ENCODE assay signal across 19 cellular contexts in genomic region chr1:11518016-11518670, GRCh38. TPM values are rescaled to one million over a fixed set of nuclear protein-coding genes. Genes with fewer than 3 reads are reported as not detected.
DNase-seq lines count a peak whose midpoint lies in the region; ATAC-seq and TF ChIP-seq lines count a peak whose summit lies in the region.
"Had no signal": no experiment of that assay in that cellular context is flagged by ENCODE, and none has a peak within 500 bp of the region (broad histone marks: within the 10 kb centered on the region; RNA-seq: fewer than 3 reads in every experiment).

No MANE protein-coding gene starts in this region.

- H3K27me3 Mint-ChIP-seq in activated naive CD4-positive, alpha-beta T cell treated with anti-CD3 and anti-CD28 coated beads for 36 hours (ENCODE audit: low read depth), result no peaks in the 10 kb centered on the region
- H3K27me3 Mint-ChIP-seq in WTC11 (ENCODE audit: low read depth), result no peaks in the 10 kb centered on the region

- intact Hi-C loops in activated naive CD4-positive, alpha-beta T cell treated with anti-CD3 and anti-CD28 coated beads for 36 hours (cut with micrococcal nuclease), result no loop called here
- intact Hi-C loops in upper lobe of right lung (cut with DNase I) (no loop called here), left colon (cut with DNase I, micrococcal nuclease) (no loop called here)

- H3K27me3 ChIP-seq in upper lobe of right lung, result no peaks in the 10 kb centered on the region
- H3K27me3 ChIP-seq: SJCRH30 had no signal

- H3K27ac Mint-ChIP-seq in activated naive CD4-positive, alpha-beta T cell treated with anti-CD3 and anti-CD28 coated beads for 36 hours, result no peak overlapping the region
- no peak overlapping the region for H3K27ac Mint-ChIP-seq in WTC11

- no peaks in the 10 kb centered on the region for H3K36me3 Mint-ChIP-seq in activated naive CD4-positive, alpha-beta T cell treated with anti-CD3 and anti-CD28 coated beads for 36 hours (ENCODE audit: low read depth)
- peaks cover 2% of the 10 kb centered on the region for H3K36me3 Mint-ChIP-seq in WTC11

- TF ChIP-seq CTCF in WTC11 (IDR thresholded peaks at IDR 0.05), result no peak
- no peak for TF ChIP-seq CTCF in upper lobe of right lung (IDR thresholded peaks at IDR 0.05)

- H3K27ac ChIP-seq in upper lobe of right lung, result no peak overlapping the region
- H3K27ac ChIP-seq: SJCRH30 had no signal

- no peaks in the 10 kb centered on the region for H3K9me3 ChIP-seq in upper lobe of right lung
- H3K9me3 ChIP-seq: SJCRH30 had no signal

- no peaks in the 10 kb centered on the region for H3K4me1 ChIP-seq in upper lobe of right lung
- H3K4me1 ChIP-seq: SJCRH30 had no signal

- H3K4me3 ChIP-seq in upper lobe of right lung, result no peak overlapping the region
- H3K4me3 ChIP-seq: SJCRH30 had no signal

- H3K36me3 ChIP-seq in upper lobe of right lung, result no peaks in the 10 kb centered on the region
- H3K36me3 ChIP-seq: SJCRH30 had no signal

- POLR2A ChIA-PET in WTC11 (lab: Charles Lee), result no interaction called here

- H3K4me1 Mint-ChIP-seq in activated naive CD4-positive, alpha-beta T cell treated with anti-CD3 and anti-CD28 coated beads for 36 hours (ENCODE audit: low read depth), result no peaks in the 10 kb centered on the region
- H3K4me1 Mint-ChIP-seq in WTC11, result peaks cover 7% of the 10 kb centered on the region
- H3K4me1 Mint-ChIP-seq: CD4-positive, CD25-positive, alpha-beta regulatory T cell had no signal

- CTCF ChIA-PET in activated naive CD4-positive, alpha-beta T cell treated with anti-CD3 and anti-CD28 coated beads for 36 hours (lab: Charles Lee), result no interaction called here
- CTCF ChIA-PET in WTC11 (lab: Charles Lee), result interaction anchor here (1.4 kb wide), 1 partner anchor 39 kb away, joined by 3 read pairs; the partner anchor contains the start of gene DISP3

- DNase-seq in activated naive CD4-positive, alpha-beta T cell treated with anti-CD3 and anti-CD28 coated beads for 36 hours, result peak; percentile 0
- no peak for DNase-seq in activated naive CD4-positive, alpha-beta T cell (lab: John Stamatoyannopoulos, UW)
- DNase-seq in WTC11 (ENCODE audit: low spot score) (peak; percentile 6), mesenteric fat pad (ENCODE audit: low spot score) (peak; percentile 71), upper lobe of right lung (peak; percentile 51), NCI-H2029 (lab: John Stamatoyannopoulos, UW) (no peak), left colon (no peak)
- DNase-seq: CD4-positive, CD25-positive, alpha-beta regulatory T cell; KBM-7; MV-4-11; NCI-H1105; NCI-H1436 treated with DMSO at 0.1 percent for 48 hours; NCI-H187 treated with DMSO at 0.1 percent for 48 hours; NCI-H2107; NCI-H524 treated with DMSO at 0.1 percent for 48 hours; NK-92 treated with Interleukin-12 subunit alpha and Interleukin-12 subunit beta, amount 100 ng/mL, for 24 hours; PC-3; SJCRH30 had no signal

- ATAC-seq in WTC11 (no peak), upper lobe of right lung (no peak), left colon (no peak)
- ATAC-seq: PC-3 had no signal

- H3K9me3 Mint-ChIP-seq in activated naive CD4-positive, alpha-beta T cell treated with anti-CD3 and anti-CD28 coated beads for 36 hours, result no peaks in the 10 kb centered on the region
- no peaks in the 10 kb centered on the region for H3K9me3 Mint-ChIP-seq in WTC11

- no peak overlapping the region for H3K4me3 Mint-ChIP-seq in activated naive CD4-positive, alpha-beta T cell treated with anti-CD3 and anti-CD28 coated beads for 36 hours
- no peak overlapping the region for H3K4me3 Mint-ChIP-seq in WTC11
- H3K4me3 Mint-ChIP-seq: CD4-positive, CD25-positive, alpha-beta regulatory T cell had no signal

TF ChIP-seq in WTC11, 78 proteins besides CTCF, POLR2A, EP300 and RAD21 (continues in another document):
- TF ChIP-seq, protein P1, sequence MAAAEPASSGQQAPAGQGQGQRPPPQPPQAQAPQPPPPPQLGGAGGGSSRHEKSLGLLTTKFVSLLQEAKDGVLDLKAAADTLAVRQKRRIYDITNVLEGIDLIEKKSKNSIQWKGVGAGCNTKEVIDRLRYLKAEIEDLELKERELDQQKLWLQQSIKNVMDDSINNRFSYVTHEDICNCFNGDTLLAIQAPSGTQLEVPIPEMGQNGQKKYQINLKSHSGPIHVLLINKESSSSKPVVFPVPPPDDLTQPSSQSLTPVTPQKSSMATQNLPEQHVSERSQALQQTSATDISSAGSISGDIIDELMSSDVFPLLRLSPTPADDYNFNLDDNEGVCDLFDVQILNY (CRISPR knock-in tag; IDR thresholded peaks at IDR 0.05), result no peak
- TF ChIP-seq CDX4 (CRISPR knock-in tag; IDR thresholded peaks at IDR 0.05; ENCODE audit: borderline replicate concordance) (no peak), ZSCAN18 (CRISPR knock-in tag; IDR thresholded peaks at IDR 0.05) (no peak), ZNF263 (CRISPR knock-in tag; IDR thresholded peaks at IDR 0.05; ENCODE audit: low read depth) (no peak), ERG (CRISPR knock-in tag; IDR thresholded peaks at IDR 0.05) (no peak), IRF1 (CRISPR knock-in tag; IDR thresholded peaks at IDR 0.05) (no peak), GTF2I (CRISPR knock-in tag; conservative IDR thresholded peaks at IDR 0.05) (no peak), TP53 (CRISPR knock-in tag; IDR thresholded peaks at IDR 0.05) (no peak), ATF1 (CRISPR knock-in tag; IDR thresholded peaks at IDR 0.05) (no peak), ZNF416 (CRISPR knock-in tag; IDR thresholded peaks at IDR 0.05) (no peak), ESRRA (CRISPR knock-in tag; IDR thresholded peaks at IDR 0.05; ENCODE audit: borderline replicate concordance) (no peak)
- TF ChIP-seq, protein P2, sequence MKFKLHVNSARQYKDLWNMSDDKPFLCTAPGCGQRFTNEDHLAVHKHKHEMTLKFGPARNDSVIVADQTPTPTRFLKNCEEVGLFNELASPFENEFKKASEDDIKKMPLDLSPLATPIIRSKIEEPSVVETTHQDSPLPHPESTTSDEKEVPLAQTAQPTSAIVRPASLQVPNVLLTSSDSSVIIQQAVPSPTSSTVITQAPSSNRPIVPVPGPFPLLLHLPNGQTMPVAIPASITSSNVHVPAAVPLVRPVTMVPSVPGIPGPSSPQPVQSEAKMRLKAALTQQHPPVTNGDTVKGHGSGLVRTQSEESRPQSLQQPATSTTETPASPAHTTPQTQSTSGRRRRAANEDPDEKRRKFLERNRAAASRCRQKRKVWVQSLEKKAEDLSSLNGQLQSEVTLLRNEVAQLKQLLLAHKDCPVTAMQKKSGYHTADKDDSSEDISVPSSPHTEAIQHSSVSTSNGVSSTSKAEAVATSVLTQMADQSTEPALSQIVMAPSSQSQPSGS (CRISPR knock-in tag; IDR thresholded peaks at IDR 0.05; ENCODE audit: borderline replicate concordance, low read depth), result no peak
- TF ChIP-seq, protein P3, sequence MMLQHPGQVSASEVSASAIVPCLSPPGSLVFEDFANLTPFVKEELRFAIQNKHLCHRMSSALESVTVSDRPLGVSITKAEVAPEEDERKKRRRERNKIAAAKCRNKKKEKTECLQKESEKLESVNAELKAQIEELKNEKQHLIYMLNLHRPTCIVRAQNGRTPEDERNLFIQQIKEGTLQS (CRISPR knock-in tag; conservative IDR thresholded peaks at IDR 0.05), result no peak

RNA-seq across cellular contexts. Expression of gene DISP3, which starts 39.2 kb away (rescaled TPM):
- under 1 TPM; 0.07 to 0.17 TPM for total RNA-seq in activated naive CD4-positive, alpha-beta T cell treated with anti-CD3 and anti-CD28 coated beads for 36 hours
- total RNA-seq in WTC11 (2021), result 5.9 to 6.1 TPM (median 6.0 TPM) in 3 replicates
- total RNA-seq in mesenteric fat pad, result not detected
- total RNA-seq in upper lobe of right lung, result not detected
- total RNA-seq in left colon, result under 1 TPM; 0.18 to 0.31 TPM
- total RNA-seq: LHCN-M2 had no signal

Comparison
In these comparisons a context has a peak if more than half of its experiments do, and no peak if none do; other contexts are left out.
1. DNase-seq: peak in activated naive CD4-positive, alpha-beta T cell treated with anti-CD3 and anti-CD28 coated beads for 36 hours (single experiment), WTC11 (single experiment), mesenteric fat pad (single experiment) and upper lobe of right lung (single experiment); none in activated naive CD4-positive, alpha-beta T cell (0 of 4), NCI-H2029 (single experiment) and left colon (0 of 2).